ENCODE assay signal across 9 cellular contexts in genomic region chr3:40464339-40465110, GRCh38. TPM values are rescaled to one million over a fixed set of nuclear protein-coding genes. Genes with fewer than 3 reads are reported as not detected.
DNase-seq lines count a peak whose midpoint lies in the region; ATAC-seq and TF ChIP-seq lines count a peak whose summit lies in the region.
"Had no signal": no experiment of that assay in that cellular context is flagged by ENCODE, and none has a peak within 500 bp of the region (broad histone marks: within the 10 kb centered on the region; RNA-seq: fewer than 3 reads in every experiment).

No MANE protein-coding gene starts in this region.

- H3K27ac Mint-ChIP-seq in CD8-positive, alpha-beta T cell: peak overlapping the region; percentile 80
- peak overlapping the region; percentile 69 for H3K27ac Mint-ChIP-seq in memory B cell

- CTCF ChIA-PET in CD8-positive, alpha-beta T cell (lab: Charles Lee): interaction anchor here (0.9 kb wide), 1 partner anchor 41 kb away, joined by 4 read pairs; the partner anchor contains the start of gene ZNF620

- no peaks in the 10 kb centered on the region for H3K27me3 ChIP-seq in CD8-positive, alpha-beta T cell (ENCODE audit: insufficient read depth, low read length)
- no peaks in the 10 kb centered on the region for H3K27me3 ChIP-seq in HL-60 (ENCODE audit: insufficient read depth, poor library complexity, severe bottlenecking)

- peak; percentile 93 for ATAC-seq in CD8-positive, alpha-beta T cell
- ATAC-seq in memory B cell (ENCODE audit: low read depth) (no peak), GM21619 (IDR thresholded peaks at IDR 0.05; ENCODE audit: unreplicated experiment) (no peak)

- H3K27ac ChIP-seq in CD8-positive, alpha-beta T cell (ENCODE audit: low read depth, low read length): no peak overlapping the region
- H3K27ac ChIP-seq in HL-60 (replicated peaks): peak overlapping the region; percentile 21
- peak overlapping the region; percentile 80 for H3K27ac ChIP-seq in VCaP

- TF ChIP-seq CTCF in CD8-positive, alpha-beta T cell (IDR thresholded peaks at IDR 0.05): no peak
- TF ChIP-seq CTCF in HL-60 (IDR thresholded peaks at IDR 0.05; ENCODE audit: insufficient read depth, low read length): no peak
- TF ChIP-seq CTCF in VCaP (conservative IDR thresholded peaks at IDR 0.05): no peak

- peaks cover 19% of the 10 kb centered on the region for H3K36me3 ChIP-seq in CD8-positive, alpha-beta T cell (ENCODE audit: insufficient read depth, low read length)

- DNase-seq in CD8-positive, alpha-beta T cell: peak in 2 of 7 experiments; percentile 19 to 57
- DNase-seq in HL-60 (ENCODE audit: low read depth in 1 of 2, low spot score in 1 of 2) (no peak), memory B cell (ENCODE audit: low spot score in 2 of 2) (no peak), NCI-H146 (lab: John Stamatoyannopoulos, UW) (no peak), NCI-H2196 (lab: John Stamatoyannopoulos, UW; ENCODE audit: unreplicated experiment) (no peak)
- DNase-seq in stimulated activated CD8-positive, alpha-beta memory T cell treated with anti-CD3 and anti-CD28 coated beads, Interleukin-4, amount 100 ng/mL, for 48 hours: no peak
- DNase-seq: stimulated activated CD4-positive, alpha-beta T cell treated with anti-CD3 and anti-CD28 coated beads, Interleukin-4, amount 100 ng/mL, for 24 hours had no signal

- H3K9me3 Mint-ChIP-seq in CD8-positive, alpha-beta T cell: no peaks in the 10 kb centered on the region
- H3K9me3 Mint-ChIP-seq in memory B cell: no peaks in the 10 kb centered on the region

- H3K9me3 ChIP-seq in CD8-positive, alpha-beta T cell (ENCODE audit: low read length): no peaks in the 10 kb centered on the region

- no peaks in the 10 kb centered on the region for H3K27me3 Mint-ChIP-seq in CD8-positive, alpha-beta T cell (ENCODE audit: low read depth)
- H3K27me3 Mint-ChIP-seq in memory B cell: no peaks in the 10 kb centered on the region

- no peak overlapping the region for H3K4me3 ChIP-seq in CD8-positive, alpha-beta T cell (ENCODE audit: low read depth, low read length)
- no peak overlapping the region for H3K4me3 ChIP-seq in HL-60 (replicated peaks; ENCODE audit: insufficient read depth, low read length)

- H3K36me3 Mint-ChIP-seq in CD8-positive, alpha-beta T cell: peaks cover 66% of the 10 kb centered on the region
- peaks cover 25% of the 10 kb centered on the region for H3K36me3 Mint-ChIP-seq in memory B cell

- peak overlapping the region; percentile 32 for H3K4me3 Mint-ChIP-seq in CD8-positive, alpha-beta T cell
- H3K4me3 Mint-ChIP-seq in memory B cell: no peak overlapping the region

- POLR2A ChIA-PET in CD8-positive, alpha-beta T cell (lab: Charles Lee): interaction anchor here (1.3 to 1.6 kb wide), 4 partner anchors 7 to 156 kb away, joined by 3 to 7 read pairs (median 5); partner anchors contain the start of gene RPL14

- H3K4me1 ChIP-seq in CD8-positive, alpha-beta T cell (ENCODE audit: insufficient read depth, low read length): peaks cover 18% of the 10 kb centered on the region

- H3K4me1 Mint-ChIP-seq in CD8-positive, alpha-beta T cell (ENCODE audit: low read depth): peaks cover 36% of the 10 kb centered on the region
- H3K4me1 Mint-ChIP-seq in memory B cell: peaks cover 8% of the 10 kb centered on the region

- intact Hi-C loops in CD8-positive, alpha-beta T cell (cut with DNase I, micrococcal nuclease): no loop called here

RNA-seq across cellular contexts. Expression of gene RPL14, which starts 7.4 kb away (rescaled TPM):
- total RNA-seq in CD8-positive, alpha-beta T cell: 1,000 to 10,000 TPM; 2,937 to 3,143 TPM

RNA-seq across cellular contexts. Expression of gene ZNF619, which starts 12.4 kb away (rescaled TPM):
- total RNA-seq in CD8-positive, alpha-beta T cell: 1 to 10 TPM; 2.2 to 4.1 TPM

RNA-seq across cellular contexts. Expression of gene ZNF620, which starts 41.3 kb away (rescaled TPM):
- total RNA-seq in CD8-positive, alpha-beta T cell: 1 to 10 TPM in 1 of 2 experiments, under 1 TPM in 1; 0.84 to 1.9 TPM
